24 cellular contexts compared by ENCODE assay signal in the genomic region with DNA sequence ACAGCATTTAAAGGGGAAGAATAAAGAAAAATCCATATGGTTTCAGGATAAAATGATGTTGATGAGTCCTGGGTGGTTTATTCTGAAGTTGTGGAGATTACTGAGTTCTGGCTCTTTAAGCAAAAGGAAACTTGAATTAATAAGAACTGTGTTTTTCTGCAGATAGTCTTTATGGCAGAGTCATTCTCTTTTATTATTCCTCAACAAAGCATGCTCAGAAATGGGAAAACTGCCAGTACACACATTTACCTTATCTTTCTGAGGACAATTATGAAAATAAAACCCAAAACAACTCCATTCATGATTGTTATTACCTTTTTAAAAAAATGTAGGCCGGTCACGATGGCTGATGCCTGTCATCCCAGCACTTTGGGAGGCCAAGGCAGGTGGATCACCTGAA. TPM values are rescaled to one million over a fixed set of nuclear protein-coding genes. Genes with fewer than 3 reads are reported as not detected.
DNase-seq lines count a peak whose midpoint lies in the region; ATAC-seq and TF ChIP-seq lines count a peak whose summit lies in the region.
"Had no signal": no experiment of that assay in that cellular context is flagged by ENCODE, and none has a peak within 500 bp of the region (broad histone marks: within the 10 kb centered on the region; RNA-seq: fewer than 3 reads in every experiment).

No MANE protein-coding gene starts in this region.

- DNase-seq in stimulated activated naive CD8-positive, alpha-beta T cell treated with anti-CD3 and anti-CD28 coated beads, Interleukin-15, Interleukin-2, amounts not matched to agents 100 U/mL and 50 U/mL, for 24 hours, result no peak
- DNase-seq in activated B cell treated with CpG ODN at 0.5 μM for 24 hours, result no peak
- no peak for DNase-seq in immature natural killer cell
- DNase-seq in OCI-M2 (lab: John Stamatoyannopoulos, UW; ENCODE audit: unreplicated experiment), result no peak
- no peak for DNase-seq in NCI-H748 (lab: John Stamatoyannopoulos, UW; ENCODE audit: unreplicated experiment)
- DNase-seq: activated CD4-positive, alpha-beta T cell treated with anti-CD3 and anti-CD28 coated beads for 36 hours; activated naive CD8-positive, alpha-beta T cell treated with anti-CD3 and anti-CD28 coated beads, Interleukin-2, amount 10 ng/mL, durations not matched to agents 7 days and 5 days; Karpas-422; NCI-H1436; NCI-H510A; PC-3; right lobe of liver; stimulated activated CD4-positive, alpha-beta T cell treated with anti-CD3 and anti-CD28 coated beads, Interleukin-12 subunit alpha, Interleukin-12 subunit beta, amount 100 ng/mL, for 4 hours; stimulated activated CD4-positive, alpha-beta T cell treated with anti-CD3 and anti-CD28 coated beads, Interleukin-4, amount 100 ng/mL, for 24 hours; stimulated activated naive CD4-positive, alpha-beta T cell; uterus had no signal

- H3K9me3 Mint-ChIP-seq in stimulated activated naive CD8-positive, alpha-beta T cell treated with anti-CD3 and anti-CD28 coated beads, Interleukin-15, Interleukin-2, amounts not matched to agents 100 ng/mL and 50 ng/mL, for 24 hours, result no peaks in the 10 kb centered on the region
- H3K9me3 Mint-ChIP-seq in activated B cell treated with CpG ODN at 0.5 μM for 24 hours (no peaks in the 10 kb centered on the region), immature natural killer cell (no peaks in the 10 kb centered on the region)
- H3K9me3 Mint-ChIP-seq: activated naive CD8-positive, alpha-beta T cell treated with anti-CD3 and anti-CD28 coated beads, Interleukin-2, amount 10 ng/mL, durations not matched to agents 7 days and 5 days; activated T-helper 2 cell treated with anti-CD3 and anti-CD28 coated beads, Interferon-gamma antibody, Interleukin-2, Interleukin-4, amounts not matched to agents 10 μg/mL and 5 μg/mL and 100 μg/mL, durations not matched to agents 14 hours and 24 hours and 36 hours; GM23338; neural progenitor cell had no signal

- intact Hi-C loops in activated B cell treated with CpG ODN at 0.5 μM for 24 hours (cut with micrococcal nuclease), result no loop called here

- peaks cover 66% of the 10 kb centered on the region for H3K36me3 Mint-ChIP-seq in stimulated activated naive CD8-positive, alpha-beta T cell treated with anti-CD3 and anti-CD28 coated beads, Interleukin-15, Interleukin-2, amounts not matched to agents 100 ng/mL and 50 ng/mL, for 24 hours (ENCODE audit: low read depth)
- H3K36me3 Mint-ChIP-seq in activated B cell treated with CpG ODN at 0.5 μM for 24 hours (ENCODE audit: low read depth) (peaks cover 85% of the 10 kb centered on the region), immature natural killer cell (peaks cover 13 to 46% (median 43%) of the 10 kb centered on the region in 3 donors)

- peaks cover 26% of the 10 kb centered on the region for H3K4me1 Mint-ChIP-seq in stimulated activated naive CD8-positive, alpha-beta T cell treated with anti-CD3 and anti-CD28 coated beads, Interleukin-15, Interleukin-2, amounts not matched to agents 100 ng/mL and 50 ng/mL, for 24 hours (ENCODE audit: low read depth)
- H3K4me1 Mint-ChIP-seq in activated B cell treated with CpG ODN at 0.5 μM for 24 hours, result no peaks in the 10 kb centered on the region
- H3K4me1 Mint-ChIP-seq in immature natural killer cell, result peaks cover 22 to 37% of the 10 kb centered on the region in 2 donors
- H3K4me1 Mint-ChIP-seq: GM23338, neural progenitor cell had no signal

- H3K27ac Mint-ChIP-seq in stimulated activated naive CD8-positive, alpha-beta T cell treated with anti-CD3 and anti-CD28 coated beads, Interleukin-15, Interleukin-2, amounts not matched to agents 100 ng/mL and 50 ng/mL, for 24 hours, result peak overlapping the region; percentile 45
- H3K27ac Mint-ChIP-seq in activated B cell treated with CpG ODN at 0.5 μM for 24 hours (peak overlapping the region; percentile 30), immature natural killer cell (peak overlapping the region; percentile 40 to 71 (median 56))
- H3K27ac Mint-ChIP-seq: activated CD4-positive, alpha-beta T cell treated with anti-CD3 and anti-CD28 coated beads for 36 hours; activated naive CD8-positive, alpha-beta T cell treated with anti-CD3 and anti-CD28 coated beads, Interleukin-2, amount 10 ng/mL, durations not matched to agents 7 days and 5 days; activated T-helper 2 cell treated with anti-CD3 and anti-CD28 coated beads, Interferon-gamma antibody, Interleukin-2, Interleukin-4, amounts not matched to agents 10 μg/mL and 5 μg/mL and 100 μg/mL, durations not matched to agents 14 hours and 24 hours and 36 hours; GM23338; neural progenitor cell had no signal

- CTCF ChIA-PET in activated B cell treated with CpG ODN at 0.5 μM for 24 hours (lab: Charles Lee), result no interaction called here

- no peaks in the 10 kb centered on the region for H3K27me3 Mint-ChIP-seq in stimulated activated naive CD8-positive, alpha-beta T cell treated with anti-CD3 and anti-CD28 coated beads, Interleukin-15, Interleukin-2, amounts not matched to agents 100 ng/mL and 50 ng/mL, for 24 hours
- H3K27me3 Mint-ChIP-seq in activated B cell treated with CpG ODN at 0.5 μM for 24 hours (no peaks in the 10 kb centered on the region), immature natural killer cell (ENCODE audit: low read depth in 3 of 3) (peaks cover 0 to 1% (median 0%) of the 10 kb centered on the region in 3 donors)
- H3K27me3 Mint-ChIP-seq: activated CD4-positive, alpha-beta T cell treated with anti-CD3 and anti-CD28 coated beads for 36 hours; activated naive CD8-positive, alpha-beta T cell treated with anti-CD3 and anti-CD28 coated beads, Interleukin-2, amount 10 ng/mL, durations not matched to agents 7 days and 5 days had no signal

- no peak for ATAC-seq in stimulated activated naive CD8-positive, alpha-beta T cell treated with anti-CD3 and anti-CD28 coated beads, Interleukin-15, Interleukin-2, amounts not matched to agents 100 U/mL and 50 U/mL, for 24 hours
- ATAC-seq in activated B cell treated with CpG ODN at 0.5 μM for 24 hours (ENCODE audit: low read depth), result no peak
- ATAC-seq in HG03571 (IDR thresholded peaks at IDR 0.05; ENCODE audit: unreplicated experiment), result no peak
- ATAC-seq: activated CD4-positive, alpha-beta T cell treated with anti-CD3 and anti-CD28 coated beads for 36 hours; GM23338; HepG2; right lobe of liver; Right ventricle myocardium inferior; SK-N-SH treated with all-trans-retinoic acid at 6 μM for 48 hours had no signal

- TF ChIP-seq CTCF in activated B cell treated with CpG ODN at 0.5 μM for 24 hours (IDR thresholded peaks at IDR 0.05), result no peak

- H3K4me3 Mint-ChIP-seq in stimulated activated naive CD8-positive, alpha-beta T cell treated with anti-CD3 and anti-CD28 coated beads, Interleukin-15, Interleukin-2, amounts not matched to agents 100 ng/mL and 50 ng/mL, for 24 hours, result no peak overlapping the region
- H3K4me3 Mint-ChIP-seq in activated B cell treated with CpG ODN at 0.5 μM for 24 hours (no peak overlapping the region), immature natural killer cell (no peak overlapping the region)
- H3K4me3 Mint-ChIP-seq: activated CD4-positive, alpha-beta T cell treated with anti-CD3 and anti-CD28 coated beads for 36 hours; activated naive CD8-positive, alpha-beta T cell treated with anti-CD3 and anti-CD28 coated beads, Interleukin-2, amount 10 ng/mL, durations not matched to agents 7 days and 5 days; GM23338; neural progenitor cell had no signal

- POLR2A ChIA-PET in activated B cell treated with CpG ODN at 0.5 μM for 24 hours (lab: Charles Lee), result no interaction called here

RNA-seq across cellular contexts. Expression of gene ADD1, which starts 58.5 kb away (rescaled TPM):
- 326 and 340 TPM in 2 replicates for total RNA-seq in activated B cell treated with CpG ODN at 0.5 μM for 24 hours
- polyA plus RNA-seq in immature natural killer cell, result 100 to 1,000 TPM; 207 to 318 (median 314) TPM
